ENCODE assay signal across 8 cellular contexts in the genomic region with DNA sequence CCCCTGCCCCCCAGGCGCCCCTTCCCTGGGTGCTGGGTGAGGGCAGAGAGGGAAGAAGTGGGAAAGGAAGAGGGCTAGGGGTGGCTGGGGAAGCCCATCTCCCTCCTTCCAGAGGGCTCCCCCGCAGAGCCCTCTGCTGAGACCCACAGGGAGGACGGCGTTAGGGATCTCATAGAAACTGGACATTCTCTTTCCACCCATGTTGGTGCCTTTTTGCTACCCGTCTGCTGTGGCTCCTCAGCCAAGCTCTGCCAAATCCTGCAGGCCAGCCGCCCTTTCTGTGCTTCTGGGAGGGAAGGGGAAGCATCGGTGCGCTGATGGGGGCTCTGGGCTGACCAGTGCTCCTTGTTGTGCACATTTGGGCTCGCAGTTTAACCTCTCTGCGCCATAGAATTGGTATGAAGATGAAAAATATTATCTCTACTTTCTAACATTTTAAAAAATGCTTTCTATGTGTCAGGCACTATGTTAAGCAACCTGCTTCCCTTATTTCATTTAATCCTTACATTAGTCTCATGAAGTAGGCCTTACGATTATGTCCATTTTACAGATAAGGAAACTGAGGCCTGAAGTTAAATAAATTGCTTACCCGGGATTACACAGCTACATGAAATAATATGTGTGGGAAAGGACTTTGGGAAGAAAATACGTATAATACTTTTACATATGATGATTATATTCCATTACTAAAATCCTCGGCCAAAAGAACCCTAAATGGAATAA.
A peak's percentile ranks its signal among the peaks of the same experiment; 100 is the strongest.
DNase-seq lines count a peak whose midpoint lies in the region; ATAC-seq and TF ChIP-seq lines count a peak whose summit lies in the region.

No MANE protein-coding gene starts in this region.

- TF ChIP-seq CTCF in GM12875 (IDR thresholded peaks at IDR 0.05; ENCODE audit: borderline replicate concordance, insufficient read depth, low read depth, low read length) (no peak), foreskin fibroblast (IDR thresholded peaks at IDR 0.05; ENCODE audit: low read depth, low read length) (no peak), retinal pigment epithelial cell (conservative IDR thresholded peaks at IDR 0.05; ENCODE audit: low read depth, low read length) (no peak)

- DNase-seq in foreskin fibroblast, result no peak
- DNase-seq in retinal pigment epithelial cell (ENCODE audit: low read depth), result no peak
- DNase-seq in AG20443 (ENCODE audit: low spot score), result no peak
- DNase-seq in inferior parietal cortex (ENCODE audit: extremely low spot score), result no peak
- DNase-seq in cerebellar cortex (ENCODE audit: low spot score), result no peak

- peak; percentile 10 for ATAC-seq in SK-N-SH treated with all-trans-retinoic acid at 6 μM for 48 hours
- ATAC-seq in HG02884 (IDR thresholded peaks at IDR 0.05; ENCODE audit: unreplicated experiment), result no peak

- H3K4me3 ChIP-seq in GM12875 (ENCODE audit: low read depth, low read length), result peak overlapping the region; percentile 61
- H3K4me3 ChIP-seq in foreskin fibroblast (ENCODE audit: low read depth in 1 of 2, low read length in 2 of 2), result peak overlapping the region; percentile 54 to 64
- peak overlapping the region; percentile 55 for H3K4me3 ChIP-seq in retinal pigment epithelial cell (ENCODE audit: low read length)

TF ChIP-seq in SK-N-SH treated with all-trans-retinoic acid at 6 μM for 48 hours, 23 proteins besides CTCF, POLR2A, EP300 and RAD21:
- TF ChIP-seq, protein P1, sequence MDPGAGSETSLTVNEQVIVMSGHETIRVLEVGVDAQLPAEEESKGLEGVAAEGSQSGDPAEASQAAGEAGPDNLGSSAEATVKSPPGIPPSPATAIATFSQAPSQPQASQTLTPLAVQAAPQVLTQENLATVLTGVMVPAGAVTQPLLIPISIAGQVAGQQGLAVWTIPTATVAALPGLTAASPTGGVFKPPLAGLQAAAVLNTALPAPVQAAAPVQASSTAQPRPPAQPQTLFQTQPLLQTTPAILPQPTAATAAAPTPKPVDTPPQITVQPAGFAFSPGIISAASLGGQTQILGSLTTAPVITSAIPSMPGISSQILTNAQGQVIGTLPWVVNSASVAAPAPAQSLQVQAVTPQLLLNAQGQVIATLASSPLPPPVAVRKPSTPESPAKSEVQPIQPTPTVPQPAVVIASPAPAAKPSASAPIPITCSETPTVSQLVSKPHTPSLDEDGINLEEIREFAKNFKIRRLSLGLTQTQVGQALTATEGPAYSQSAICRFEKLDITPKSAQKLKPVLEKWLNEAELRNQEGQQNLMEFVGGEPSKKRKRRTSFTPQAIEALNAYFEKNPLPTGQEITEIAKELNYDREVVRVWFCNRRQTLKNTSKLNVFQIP (CRISPR knock-in tag; IDR thresholded peaks at IDR 0.05; ENCODE audit: borderline replicate concordance, low read depth), result no peak
- TF ChIP-seq ZFP3 (CRISPR knock-in tag; IDR thresholded peaks at IDR 0.05), result no peak
- no peak for TF ChIP-seq ZC3H10 (CRISPR knock-in tag; IDR thresholded peaks at IDR 0.05)
- TF ChIP-seq ESRRG (CRISPR knock-in tag; IDR thresholded peaks at IDR 0.05), result no peak
- no peak for TF ChIP-seq BACH2 (CRISPR knock-in tag; IDR thresholded peaks at IDR 0.05; ENCODE audit: borderline replicate concordance)
- TF ChIP-seq GLIS3 (CRISPR knock-in tag; IDR thresholded peaks at IDR 0.05), result no peak
- TF ChIP-seq, protein P2, sequence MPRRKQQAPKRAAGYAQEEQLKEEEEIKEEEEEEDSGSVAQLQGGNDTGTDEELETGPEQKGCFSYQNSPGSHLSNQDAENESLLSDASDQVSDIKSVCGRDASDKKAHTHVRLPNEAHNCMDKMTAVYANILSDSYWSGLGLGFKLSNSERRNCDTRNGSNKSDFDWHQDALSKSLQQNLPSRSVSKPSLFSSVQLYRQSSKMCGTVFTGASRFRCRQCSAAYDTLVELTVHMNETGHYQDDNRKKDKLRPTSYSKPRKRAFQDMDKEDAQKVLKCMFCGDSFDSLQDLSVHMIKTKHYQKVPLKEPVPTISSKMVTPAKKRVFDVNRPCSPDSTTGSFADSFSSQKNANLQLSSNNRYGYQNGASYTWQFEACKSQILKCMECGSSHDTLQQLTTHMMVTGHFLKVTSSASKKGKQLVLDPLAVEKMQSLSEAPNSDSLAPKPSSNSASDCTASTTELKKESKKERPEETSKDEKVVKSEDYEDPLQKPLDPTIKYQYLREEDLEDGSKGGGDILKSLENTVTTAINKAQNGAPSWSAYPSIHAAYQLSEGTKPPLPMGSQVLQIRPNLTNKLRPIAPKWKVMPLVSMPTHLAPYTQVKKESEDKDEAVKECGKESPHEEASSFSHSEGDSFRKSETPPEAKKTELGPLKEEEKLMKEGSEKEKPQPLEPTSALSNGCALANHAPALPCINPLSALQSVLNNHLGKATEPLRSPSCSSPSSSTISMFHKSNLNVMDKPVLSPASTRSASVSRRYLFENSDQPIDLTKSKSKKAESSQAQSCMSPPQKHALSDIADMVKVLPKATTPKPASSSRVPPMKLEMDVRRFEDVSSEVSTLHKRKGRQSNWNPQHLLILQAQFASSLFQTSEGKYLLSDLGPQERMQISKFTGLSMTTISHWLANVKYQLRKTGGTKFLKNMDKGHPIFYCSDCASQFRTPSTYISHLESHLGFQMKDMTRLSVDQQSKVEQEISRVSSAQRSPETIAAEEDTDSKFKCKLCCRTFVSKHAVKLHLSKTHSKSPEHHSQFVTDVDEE (CRISPR knock-in tag; IDR thresholded peaks at IDR 0.05), result no peak
- TF ChIP-seq ZNF565 (CRISPR knock-in tag; conservative IDR thresholded peaks at IDR 0.05; ENCODE audit: low read depth), result no peak
- TF ChIP-seq, protein P3, sequence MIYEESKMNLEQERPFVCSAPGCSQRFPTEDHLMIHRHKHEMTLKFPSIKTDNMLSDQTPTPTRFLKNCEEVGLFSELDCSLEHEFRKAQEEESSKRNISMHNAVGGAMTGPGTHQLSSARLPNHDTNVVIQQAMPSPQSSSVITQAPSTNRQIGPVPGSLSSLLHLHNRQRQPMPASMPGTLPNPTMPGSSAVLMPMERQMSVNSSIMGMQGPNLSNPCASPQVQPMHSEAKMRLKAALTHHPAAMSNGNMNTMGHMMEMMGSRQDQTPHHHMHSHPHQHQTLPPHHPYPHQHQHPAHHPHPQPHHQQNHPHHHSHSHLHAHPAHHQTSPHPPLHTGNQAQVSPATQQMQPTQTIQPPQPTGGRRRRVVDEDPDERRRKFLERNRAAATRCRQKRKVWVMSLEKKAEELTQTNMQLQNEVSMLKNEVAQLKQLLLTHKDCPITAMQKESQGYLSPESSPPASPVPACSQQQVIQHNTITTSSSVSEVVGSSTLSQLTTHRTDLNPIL (CRISPR knock-in tag; IDR thresholded peaks at IDR 0.05; ENCODE audit: low read depth), result no peak
